In genomic region chr1:197526736-197527371, GRCh38 we compare ENCODE assay signal across 8 cellular contexts.
A peak's percentile ranks its signal among the peaks of the same experiment; 100 is the strongest.
DNase-seq lines count a peak whose midpoint lies in the region; ATAC-seq and TF ChIP-seq lines count a peak whose summit lies in the region.

No MANE protein-coding gene starts in this region.

- H3K36me3 ChIP-seq in NT2/D1 (ENCODE audit: insufficient read depth, insufficient read length, low read length): no peaks in the 10 kb centered on the region
- no peaks in the 10 kb centered on the region for H3K36me3 ChIP-seq in prostate gland

- WGBS in prostate gland: 60% methylated on average over 4 of the region's 4 CpGs

- no peaks in the 10 kb centered on the region for H3K4me1 ChIP-seq in NT2/D1 (ENCODE audit: insufficient read depth, insufficient read length)
- no peaks in the 10 kb centered on the region for H3K4me1 ChIP-seq in prostate gland (replicated peaks)

- no peaks in the 10 kb centered on the region for H3K9me3 Mint-ChIP-seq in endothelial cell (ENCODE audit: unreplicated experiment)

- no peaks in the 10 kb centered on the region for H3K9me3 ChIP-seq in NT2/D1 (ENCODE audit: insufficient read depth, low read length)
- no peaks in the 10 kb centered on the region for H3K9me3 ChIP-seq in prostate gland

- no peaks in the 10 kb centered on the region for H3K36me3 Mint-ChIP-seq in endothelial cell (ENCODE audit: low read depth, unreplicated experiment)

- H3K9ac ChIP-seq in NT2/D1 (ENCODE audit: insufficient read length, low read depth): no peak overlapping the region

- ATAC-seq in GM18867 (IDR thresholded peaks at IDR 0.05; ENCODE audit: unreplicated experiment): no peak

- peak; percentile 26 for DNase-seq in COLO829 (ENCODE audit: low spot score)
- no peak for DNase-seq in HFF-Myc (ENCODE audit: extremely low read depth, low read depth)
- DNase-seq in NT2/D1 (ENCODE audit: low read depth, low spot score): peak; percentile 22
- no peak for DNase-seq in endothelial cell (ENCODE audit: low spot score)
- DNase-seq in prostate gland (ENCODE audit: low spot score): no peak
- no peak for DNase-seq in NK-92 (lab: John Stamatoyannopoulos, UW; ENCODE audit: unreplicated experiment)
- no peak for DNase-seq in activated CD4-positive, alpha-beta T cell treated with anti-CD3 and anti-CD28 coated beads for 48 hours

- no peak for TF ChIP-seq POLR2A in prostate gland (IDR thresholded peaks at IDR 0.05)

- H3K27me3 ChIP-seq in NT2/D1 (ENCODE audit: insufficient read depth, insufficient read length) (no peaks in the 10 kb centered on the region), prostate gland (replicated peaks; ENCODE audit: insufficient read depth) (no peaks in the 10 kb centered on the region)

- H3K27ac Mint-ChIP-seq in endothelial cell (ENCODE audit: unreplicated experiment): no peak overlapping the region

- peaks cover 2% of the 10 kb centered on the region for H3K27me3 Mint-ChIP-seq in endothelial cell (ENCODE audit: unreplicated experiment)

- no peak overlapping the region for H3K27ac ChIP-seq in prostate gland

- peak; percentile 22 for TF ChIP-seq CTCF in HFF-Myc (IDR thresholded peaks at IDR 0.05; ENCODE audit: low read depth, low read length, missing control alignments)
- TF ChIP-seq CTCF in endothelial cell (IDR thresholded peaks at IDR 0.05; ENCODE audit: unreplicated experiment): peak; percentile 84
- TF ChIP-seq CTCF in prostate gland (IDR thresholded peaks at IDR 0.05): peak; percentile 49 to 76 (median 58)

- intact Hi-C loops in prostate gland (cut with DNase I): loop anchor here (10.0 kb wide), 2 partner anchors 398 to 938 kb away; no protein-coding TSS in a partner anchor

- H3K4me3 Mint-ChIP-seq in endothelial cell (ENCODE audit: unreplicated experiment): no peak overlapping the region

- H3K4me1 Mint-ChIP-seq in endothelial cell (ENCODE audit: unreplicated experiment): no peaks in the 10 kb centered on the region

- no peak overlapping the region for H3K4me3 ChIP-seq in HFF-Myc (replicated peaks; ENCODE audit: low read depth, low read length)
- H3K4me3 ChIP-seq in NT2/D1 (ENCODE audit: insufficient read length, low read depth): no peak overlapping the region
- no peak overlapping the region for H3K4me3 ChIP-seq in prostate gland

Comparison
In these comparisons a context has a peak if more than half of its experiments do, and no peak if none do; other contexts are left out.
1. DNase-seq: peak in COLO829 (single experiment) and NT2/D1 (single experiment); none in HFF-Myc (single experiment), endothelial cell (single experiment), prostate gland (single experiment), NK-92 (single experiment) and activated CD4-positive, alpha-beta T cell treated with anti-CD3 and anti-CD28 coated beads for 48 hours (single experiment).
2. CTCF ChIP-seq: peak in every context shown above with its lines; median percentile 84 in endothelial cell; 58 in prostate gland; 22 in HFF-Myc.